Comparison of ENCODE assay signal across 9 cellular contexts in genomic region chr1:108057536-108057935, GRCh38.
DNase-seq lines count a peak whose midpoint lies in the region; ATAC-seq lines count a peak whose summit lies in the region.
"Had no signal": no experiment of that assay in that cellular context is flagged by ENCODE, and none has a peak within 500 bp of the region (broad histone marks: within the 10 kb centered on the region; RNA-seq: fewer than 3 reads in every experiment).

No MANE protein-coding gene starts in this region.

- H3K23ac ChIP-seq in neuronal stem cell (ENCODE audit: low read depth, low read length, poor library complexity), result no peak overlapping the region

- WGBS in neuronal stem cell (ENCODE audit: extremely low coverage in 2 of 2, insufficient read length in 2 of 2, insufficient replicate concordance in 1 of 2), 2 donors, result no CpG with 5 or more reads among the region's 3 CpGs

- H3K4me3 Mint-ChIP-seq in effector memory CD8-positive, alpha-beta T cell, result no peak overlapping the region

- no peak overlapping the region for H4K91ac ChIP-seq in neuronal stem cell (ENCODE audit: low read depth, low read length, poor library complexity)

- peaks cover 0 to 17% of the 10 kb centered on the region in 2 donors for H3K27me3 Mint-ChIP-seq in effector memory CD8-positive, alpha-beta T cell

- H3K36me3 Mint-ChIP-seq in effector memory CD8-positive, alpha-beta T cell (ENCODE audit: insufficient read depth), result no peaks in the 10 kb centered on the region

- no peak overlapping the region for H3K18ac ChIP-seq in neuronal stem cell (ENCODE audit: low read length)

- H3K9ac ChIP-seq in NT2/D1 (ENCODE audit: insufficient read length, low read depth) (no peak overlapping the region), neuronal stem cell (ENCODE audit: low read depth, low read length, poor library complexity) (no peak overlapping the region)

- no peak overlapping the region for H2BK15ac ChIP-seq in neuronal stem cell (ENCODE audit: low read length)

- peaks cover under 1% of the 10 kb centered on the region for H3K4me1 ChIP-seq in NT2/D1 (ENCODE audit: insufficient read depth, insufficient read length)
- peaks cover 5 to 6% of the 10 kb centered on the region in 2 donors for H3K4me1 ChIP-seq in neuronal stem cell (ENCODE audit: control insufficient read depth in 2 of 2, insufficient read depth in 1 of 2, low read depth in 1 of 2, low read length in 2 of 2)

- H2BK12ac ChIP-seq in neuronal stem cell (ENCODE audit: low read length), result no peak overlapping the region

- no peaks in the 10 kb centered on the region for H3K4me1 Mint-ChIP-seq in effector memory CD8-positive, alpha-beta T cell (ENCODE audit: low read depth in 2 of 2)

- peaks cover 4 to 8% of the 10 kb centered on the region in 2 donors for H3K9me3 Mint-ChIP-seq in effector memory CD8-positive, alpha-beta T cell

- no peak overlapping the region for H2BK120ac ChIP-seq in neuronal stem cell (ENCODE audit: low read depth, low read length)

- H3K14ac ChIP-seq in neuronal stem cell (ENCODE audit: low read length), result no peak overlapping the region

- H3K27ac Mint-ChIP-seq in effector memory CD8-positive, alpha-beta T cell, result no peak overlapping the region

- ATAC-seq in HG02884 (IDR thresholded peaks at IDR 0.05; ENCODE audit: unreplicated experiment) (no peak), HG02798 (IDR thresholded peaks at IDR 0.05; ENCODE audit: poor library complexity, unreplicated experiment) (no peak)
- no peak for ATAC-seq in effector memory CD8-positive, alpha-beta T cell (replicated peaks)

- H2AFZ ChIP-seq in neuronal stem cell (ENCODE audit: low read length), result peak overlapping the region; percentile 69

- peaks cover 4% of the 10 kb centered on the region; the same call in 1 of the 2 replicates for H3K9me3 ChIP-seq in NT2/D1 (ENCODE audit: insufficient read depth, low read length)
- H3K9me3 ChIP-seq in neuronal stem cell (replicated peaks in 1 of 2; ENCODE audit: control insufficient read depth in 2 of 2, insufficient read depth in 1 of 2, low read depth in 1 of 2, low read length in 2 of 2), result peaks cover 0 to 9% of the 10 kb centered on the region in 2 donors
- H3K9me3 ChIP-seq: Peyer's patch had no signal

- no peaks in the 10 kb centered on the region for H3K79me1 ChIP-seq in neuronal stem cell (ENCODE audit: low read depth, low read length)

- no peak overlapping the region for H3K4me3 ChIP-seq in NT2/D1 (ENCODE audit: insufficient read length, low read depth)
- no peak overlapping the region for H3K4me3 ChIP-seq in neuronal stem cell (ENCODE audit: low read length in 2 of 2)
- H3K4me3 ChIP-seq: Peyer's patch had no signal

- H3K27ac ChIP-seq in neuronal stem cell (replicated peaks; ENCODE audit: low read length), result no peak overlapping the region
- H3K27ac ChIP-seq: Peyer's patch had no signal

- no peak overlapping the region for H2AK5ac ChIP-seq in neuronal stem cell (ENCODE audit: low read depth, low read length)

- DNase-seq in H4 (ENCODE audit: low spot score) (peak; percentile 27), NT2/D1 (ENCODE audit: low read depth, low spot score) (peak; percentile 63), foreskin melanocyte (peak; percentile 79), neuronal stem cell (ENCODE audit: low spot score) (no peak), SW480 (ENCODE audit: low spot score) (no peak)
- no peak for DNase-seq in effector memory CD8-positive, alpha-beta T cell

- no peak overlapping the region for H3K4ac ChIP-seq in neuronal stem cell (ENCODE audit: low read length)

- H2BK5ac ChIP-seq in neuronal stem cell (ENCODE audit: low read length), result no peak overlapping the region

- no peak overlapping the region for H3K4me2 ChIP-seq in neuronal stem cell (ENCODE audit: insufficient read depth, low read length, poor library complexity, severe bottlenecking)

- H4K8ac ChIP-seq in neuronal stem cell (ENCODE audit: low read depth, low read length), result no peak overlapping the region

- H3K36me3 ChIP-seq in NT2/D1 (ENCODE audit: insufficient read depth, insufficient read length, low read length) (no peaks in the 10 kb centered on the region), neuronal stem cell (replicated peaks in 1 of 2; ENCODE audit: control insufficient read depth in 2 of 2, insufficient read depth in 2 of 2, low read length in 2 of 2) (no peaks in the 10 kb centered on the region)
- H3K36me3 ChIP-seq: Peyer's patch had no signal

- H3K27me3 ChIP-seq in NT2/D1 (ENCODE audit: insufficient read depth, insufficient read length) (no peaks in the 10 kb centered on the region), neuronal stem cell (ENCODE audit: control insufficient read depth in 3 of 3, insufficient read depth in 3 of 3, low read depth in 1 of 3, low read length in 3 of 3) (no peaks in the 10 kb centered on the region)
- H3K27me3 ChIP-seq: Peyer's patch had no signal

Comparison
In these comparisons a context has a peak if more than half of its experiments do, and no peak if none do; other contexts are left out.
1. DNase-seq: peak in H4 (single experiment), NT2/D1 (single experiment) and foreskin melanocyte (single experiment); none in neuronal stem cell (single experiment), SW480 (single experiment) and effector memory CD8-positive, alpha-beta T cell (0 of 3).